ENCODE assay signal across 14 cellular contexts in the genomic region with DNA sequence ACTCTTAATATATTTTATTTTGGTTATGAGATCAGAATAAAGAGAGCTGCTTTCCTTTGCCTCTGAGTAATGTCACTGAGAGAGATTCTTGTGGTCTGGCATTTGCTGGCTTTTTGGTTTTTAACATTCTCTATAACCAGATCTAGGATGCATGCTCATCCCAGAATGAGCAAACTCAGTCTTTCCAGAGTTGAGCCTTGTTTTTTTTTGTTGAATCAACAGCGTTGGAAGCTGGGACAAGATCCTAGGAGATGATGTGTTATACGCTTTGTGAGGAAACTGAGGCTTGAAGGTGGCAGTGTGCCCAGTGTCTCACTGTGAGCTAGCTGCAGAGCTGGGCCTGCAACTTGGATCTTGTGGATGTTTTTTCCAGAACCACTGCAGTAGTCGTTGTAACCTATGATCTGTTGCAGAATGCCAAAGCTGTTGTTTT. TPM values are rescaled to one million over a fixed set of nuclear protein-coding genes. Genes with fewer than 3 reads are reported as not detected.
A peak's percentile ranks its signal among the peaks of the same experiment; 100 is the strongest.
DNase-seq lines count a peak whose midpoint lies in the region; ATAC-seq and TF ChIP-seq lines count a peak whose summit lies in the region.
"Had no signal": no experiment of that assay in that cellular context is flagged by ENCODE, and none has a peak within 500 bp of the region (broad histone marks: within the 10 kb centered on the region; RNA-seq: fewer than 3 reads in every experiment).

No MANE protein-coding gene starts in this region.

- no peak overlapping the region for H3K9ac ChIP-seq in endodermal cell (ENCODE audit: extremely low read depth, low read length, poor library complexity, severe bottlenecking)

- no peaks in the 10 kb centered on the region for H3K27me3 Mint-ChIP-seq in endodermal cell (ENCODE audit: insufficient read depth)

- peaks cover 8% of the 10 kb centered on the region for H3K4me1 ChIP-seq in psoas muscle
- H3K4me1 ChIP-seq in endodermal cell (ENCODE audit: control insufficient read depth, insufficient read depth, low read length) = peaks cover 18% of the 10 kb centered on the region

- H3K4me1 Mint-ChIP-seq in endodermal cell = peaks cover 52% of the 10 kb centered on the region

- intact Hi-C loops in psoas muscle (cut with DNase I) = no loop called here

- ATAC-seq in SK-N-SH treated with all-trans-retinoic acid at 6 μM for 48 hours (peak; percentile 92), psoas muscle (no peak)

- no peaks in the 10 kb centered on the region for H3K36me3 Mint-ChIP-seq in endodermal cell (ENCODE audit: low read depth)

- no peaks in the 10 kb centered on the region for H3K9me3 Mint-ChIP-seq in endodermal cell

- DNase-seq in ELR (ENCODE audit: low read depth) (peak; percentile 89), fibroblast of mammary gland (ENCODE audit: low read depth) (peak; percentile 96), retina (peak; percentile 12), psoas muscle (no peak), endodermal cell (no peak)
- DNase-seq in central memory CD4-positive, alpha-beta T cell = no peak
- no peak for DNase-seq in stimulated activated CD4-positive, alpha-beta T cell treated with anti-CD3 and anti-CD28 coated beads, Interleukin-12 subunit alpha, Interleukin-12 subunit beta, amount 100 ng/mL, for 4 hours
- DNase-seq: activated CD4-positive, alpha-beta T cell treated with anti-CD3 and anti-CD28 coated beads, Interleukin-2, amount 50 U/mL, for 48 hours; adrenal gland; DMS53; head of caudate nucleus; NCI-H146; SIG-M5 had no signal

- H3K36me3 ChIP-seq in psoas muscle (ENCODE audit: insufficient read depth in 1 of 2, low read depth in 1 of 2) (no peaks in the 10 kb centered on the region), endodermal cell (ENCODE audit: control insufficient read depth, insufficient read depth, low read length) (peaks cover 10% of the 10 kb centered on the region)
- H3K36me3 ChIP-seq: adrenal gland had no signal

- peaks cover 0 to 1% (median 0%) of the 10 kb centered on the region in 3 donors for H3K27me3 ChIP-seq in psoas muscle (ENCODE audit: insufficient read depth in 3 of 3, low read length in 2 of 3)
- H3K27me3 ChIP-seq in endodermal cell (ENCODE audit: control insufficient read depth, insufficient read depth, low read length, poor library complexity, severe bottlenecking) = no peaks in the 10 kb centered on the region
- H3K27me3 ChIP-seq: adrenal gland had no signal

- TF ChIP-seq CTCF in fibroblast of mammary gland (conservative IDR thresholded peaks at IDR 0.05; ENCODE audit: control insufficient read depth, insufficient read depth, low read depth, low read length) (no peak), psoas muscle (IDR thresholded peaks at IDR 0.05) (no peak), endodermal cell (conservative IDR thresholded peaks at IDR 0.05) (no peak)

- H3K27ac ChIP-seq in psoas muscle (no peak overlapping the region), endodermal cell (ENCODE audit: low read depth, low read length) (no peak overlapping the region)

- H3K4me3 ChIP-seq in fibroblast of mammary gland (ENCODE audit: control insufficient read depth, low read depth, low read length) = no peak overlapping the region
- no peak overlapping the region for H3K4me3 ChIP-seq in psoas muscle
- no peak overlapping the region for H3K4me3 ChIP-seq in endodermal cell (ENCODE audit: low read length)
- H3K4me3 ChIP-seq: adrenal gland had no signal

- 37 to 49% (median 41%) methylated on average over 3 of the region's 3 CpGs for WGBS in psoas muscle, 3 donors
- 89 to 90% methylated on average over 2 to 3 of the region's 3 CpGs for WGBS in endodermal cell (ENCODE audit: insufficient coverage in 1 of 2, insufficient read length in 1 of 2), 2 experiments

- H3K4me3 Mint-ChIP-seq in endodermal cell = no peak overlapping the region

- no peak overlapping the region for H3K27ac Mint-ChIP-seq in endodermal cell

- H3K9me3 ChIP-seq in psoas muscle (no peaks in the 10 kb centered on the region), endodermal cell (ENCODE audit: control insufficient read depth, low read length) (no peaks in the 10 kb centered on the region)
- H3K9me3 ChIP-seq: adrenal gland had no signal

TF ChIP-seq in SK-N-SH treated with all-trans-retinoic acid at 6 μM for 48 hours, 23 proteins besides CTCF, POLR2A, EP300 and RAD21:
- TF ChIP-seq PPARA (CRISPR knock-in tag; IDR thresholded peaks at IDR 0.05; ENCODE audit: borderline replicate concordance) = no peak
- peak; percentile 43 for TF ChIP-seq ISL1 (CRISPR knock-in tag; IDR thresholded peaks at IDR 0.05)
- no peak for TF ChIP-seq GLIS3 (CRISPR knock-in tag; IDR thresholded peaks at IDR 0.05)

RNA-seq across cellular contexts. Expression of a gene that starts 19.5 kb away (rescaled TPM):
- total RNA-seq in psoas muscle (10 to 100 TPM in 2 of 4 donors, 1 to 10 TPM in 2; 7.9 to 14.1 (median 11.2) TPM), endodermal cell (100 to 1,000 TPM; 145 to 154 TPM)
- polyA plus RNA-seq in psoas muscle = 1 to 10 TPM; 4.4 to 5.8 (median 4.9) TPM
- 55.7 TPM for polyA plus RNA-seq in endodermal cell (2013, experiment 1 of 2)
- polyA plus RNA-seq in endodermal cell (2013, experiment 2 of 2) = 56.3 TPM

Comparison
In these comparisons a context has a peak if more than half of its experiments do, and no peak if none do; other contexts are left out.
1. DNase-seq: peak in ELR (single experiment), fibroblast of mammary gland (single experiment) and retina (single experiment); none in psoas muscle (0 of 2), endodermal cell (single experiment), central memory CD4-positive, alpha-beta T cell (single experiment) and stimulated activated CD4-positive, alpha-beta T cell treated with anti-CD3 and anti-CD28 coated beads, Interleukin-12 subunit alpha, Interleukin-12 subunit beta, amount 100 ng/mL, for 4 hours (single experiment).
2. RNA of a gene that starts 19.5 kb away (total RNA-seq): 145 to 154 TPM in endodermal cell; 7.9 to 14.1 TPM in psoas muscle; every median in the first group is over 4 times any median in the second.